In the genomic region with DNA sequence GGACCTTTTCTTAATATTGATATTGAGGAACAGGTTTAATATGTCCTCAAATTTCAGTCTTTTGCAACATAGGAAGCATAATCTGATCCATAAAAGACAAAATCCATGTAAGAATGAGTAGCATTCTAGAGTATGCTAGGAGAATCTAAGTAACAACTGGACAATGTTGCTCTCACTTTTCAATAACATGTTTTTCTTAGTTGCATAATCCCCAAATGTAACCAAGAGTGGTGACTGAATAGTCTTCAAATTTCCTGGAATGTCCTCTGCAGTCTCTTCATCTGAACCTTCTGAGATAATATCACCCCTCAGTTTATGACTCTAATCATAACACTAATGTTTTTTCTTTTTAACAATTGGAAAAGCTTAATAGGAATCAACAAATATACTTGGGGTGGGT, we compare ENCODE assay signal across 11 cellular contexts.
"Had no signal": no experiment of that assay in that cellular context is flagged by ENCODE, and none has a peak within 500 bp of the region (broad histone marks: within the 10 kb centered on the region; RNA-seq: fewer than 3 reads in every experiment).

No MANE protein-coding gene starts in this region.

- H3K79me2 ChIP-seq: hepatocyte had no signal

- H3K9me3 ChIP-seq: suprapubic skin had no signal

- ATAC-seq: T-cell had no signal

- H3K36me3 ChIP-seq: brain microvascular endothelial cell, suprapubic skin had no signal

- H3K27me3 ChIP-seq: brain microvascular endothelial cell, hepatocyte, suprapubic skin had no signal

- DNase-seq: activated naive CD8-positive, alpha-beta T cell treated with anti-CD3 and anti-CD28 coated beads for 36 hours; brain microvascular endothelial cell; cortex of kidney; effector memory CD4-positive, alpha-beta T cell; mesendoderm; nucleus accumbens; posterior cingulate gyrus; T-cell; T-helper 9 cell had no signal

- H3K4me3 ChIP-seq: hepatocyte, suprapubic skin had no signal

- H2AFZ ChIP-seq: hepatocyte had no signal

- H3K4me2 ChIP-seq: hepatocyte had no signal

- H3K27ac ChIP-seq: brain microvascular endothelial cell, hepatocyte, suprapubic skin had no signal
